In genomic region chr12:50282581-50283229, GRCh38 we compare ENCODE assay signal across 8 cellular contexts. TPM values are rescaled to one million over a fixed set of nuclear protein-coding genes. Genes with fewer than 3 reads are reported as not detected.
A peak's percentile ranks its signal among the peaks of the same experiment; 100 is the strongest.
DNase-seq lines count a peak whose midpoint lies in the region; ATAC-seq and TF ChIP-seq lines count a peak whose summit lies in the region.

No MANE protein-coding gene starts in this region.

- peaks cover 5 to 29% (median 14%) of the 10 kb centered on the region in 4 donors for H3K4me1 Mint-ChIP-seq in CD4-positive, CD25-positive, alpha-beta regulatory T cell
- H3K4me1 Mint-ChIP-seq in HFFc6 (ENCODE audit: low read depth), result peaks cover 27% of the 10 kb centered on the region

- H3K9me3 Mint-ChIP-seq in CD4-positive, CD25-positive, alpha-beta regulatory T cell, result peaks cover 0 to 3% (median 0%) of the 10 kb centered on the region in 7 donors
- H3K9me3 Mint-ChIP-seq in HFFc6, result no peaks in the 10 kb centered on the region

- peak in 1 of 3 donors; percentile 6 for DNase-seq in CD4-positive, CD25-positive, alpha-beta regulatory T cell
- DNase-seq in HFFc6 (peak; percentile 38), RWPE2 (ENCODE audit: low spot score) (no peak), epithelial cell of esophagus (ENCODE audit: low read depth) (no peak), myocyte (ENCODE audit: low read depth) (peak; percentile 6), NK-92 (lab: John Stamatoyannopoulos, UW; ENCODE audit: unreplicated experiment) (no peak)

- peak overlapping the region; percentile 80 for H3K4me3 ChIP-seq in CD4-positive, CD25-positive, alpha-beta regulatory T cell (ENCODE audit: low read depth, low read length)
- H3K4me3 ChIP-seq in RWPE2 (ENCODE audit: severe bottlenecking) (peak overlapping the region; percentile 46), epithelial cell of esophagus (ENCODE audit: low read length) (peak overlapping the region; percentile 73)

- peak; percentile 7 to 19 for ATAC-seq in CD4-positive, CD25-positive, alpha-beta regulatory T cell (ENCODE audit: low read depth in 2 of 2)
- ATAC-seq in RWPE2 (ENCODE audit: low read depth), result peak; percentile 50
- no peak for ATAC-seq in GM18867 (IDR thresholded peaks at IDR 0.05; ENCODE audit: unreplicated experiment)
- no peak for ATAC-seq in GM18505 (IDR thresholded peaks at IDR 0.05; ENCODE audit: unreplicated experiment)

- TF ChIP-seq POLR2A in GM18505 (IDR thresholded peaks at IDR 0.05; ENCODE audit: borderline replicate concordance, extremely low read depth, insufficient read depth, insufficient read length), result no peak

- peak overlapping the region; percentile 60 to 91 (median 84) for H3K27ac Mint-ChIP-seq in CD4-positive, CD25-positive, alpha-beta regulatory T cell
- peak overlapping the region; percentile 72 for H3K27ac Mint-ChIP-seq in HFFc6

- no peak for TF ChIP-seq CTCF in HFFc6 (IDR thresholded peaks at IDR 0.05)
- no peak for TF ChIP-seq CTCF in RWPE2 (IDR thresholded peaks at IDR 0.05; ENCODE audit: poor library complexity, severe bottlenecking)
- TF ChIP-seq CTCF in epithelial cell of esophagus (IDR thresholded peaks at IDR 0.05; ENCODE audit: insufficient read depth, low read depth, low read length, missing control alignments), result no peak

- H3K27ac ChIP-seq in CD4-positive, CD25-positive, alpha-beta regulatory T cell (ENCODE audit: insufficient read depth, low read length, poor library complexity, severe bottlenecking), result no peak overlapping the region
- H3K27ac ChIP-seq in RWPE2 (ENCODE audit: poor library complexity, severe bottlenecking), result peak overlapping the region; percentile 42

- no peaks in the 10 kb centered on the region for H3K36me3 Mint-ChIP-seq in CD4-positive, CD25-positive, alpha-beta regulatory T cell
- peaks cover 7% of the 10 kb centered on the region; the same call in 1 of the 2 replicates for H3K36me3 Mint-ChIP-seq in HFFc6 (ENCODE audit: low read depth)

- no peaks in the 10 kb centered on the region for H3K9me3 ChIP-seq in CD4-positive, CD25-positive, alpha-beta regulatory T cell (ENCODE audit: control insufficient read depth in 2 of 2, low read length in 2 of 2)
- no peaks in the 10 kb centered on the region for H3K9me3 ChIP-seq in RWPE2 (ENCODE audit: severe bottlenecking)

- H3K4me1 ChIP-seq in CD4-positive, CD25-positive, alpha-beta regulatory T cell (ENCODE audit: control insufficient read depth, insufficient read depth, low read length, poor library complexity, severe bottlenecking), result peaks cover 20% of the 10 kb centered on the region
- H3K4me1 ChIP-seq in RWPE2 (ENCODE audit: insufficient read depth, poor library complexity, severe bottlenecking), result peaks cover 17% of the 10 kb centered on the region

- H3K36me3 ChIP-seq in CD4-positive, CD25-positive, alpha-beta regulatory T cell (ENCODE audit: control insufficient read depth, insufficient read depth, low read length), result no peaks in the 10 kb centered on the region
- no peaks in the 10 kb centered on the region for H3K36me3 ChIP-seq in RWPE2 (ENCODE audit: low read depth)

- peak overlapping the region; percentile 59 to 93 (median 89) for H3K4me3 Mint-ChIP-seq in CD4-positive, CD25-positive, alpha-beta regulatory T cell
- peak overlapping the region; percentile 91 for H3K4me3 Mint-ChIP-seq in HFFc6

- peaks cover 24% of the 10 kb centered on the region for H3K27me3 Mint-ChIP-seq in CD4-positive, CD25-positive, alpha-beta regulatory T cell
- H3K27me3 Mint-ChIP-seq in HFFc6 (ENCODE audit: insufficient read depth), result no peaks in the 10 kb centered on the region

- H3K27me3 ChIP-seq in CD4-positive, CD25-positive, alpha-beta regulatory T cell (ENCODE audit: control insufficient read depth, insufficient read depth, low read length), result no peaks in the 10 kb centered on the region
- no peaks in the 10 kb centered on the region for H3K27me3 ChIP-seq in RWPE2 (ENCODE audit: insufficient read depth, poor library complexity, severe bottlenecking)

RNA-seq across cellular contexts. Expression of gene LIMA1, which starts 0.6 kb away (rescaled TPM):
- total RNA-seq in CD4-positive, CD25-positive, alpha-beta regulatory T cell, result 19.0 TPM
- polyA plus RNA-seq in CD4-positive, CD25-positive, alpha-beta regulatory T cell, result 10 to 100 TPM; 14.3 to 19.3 (median 17.6) TPM
- 100 to 1,000 TPM; 259 to 335 (median 298) TPM for total RNA-seq in HFFc6 (2021; fragmentation: NEBNext Ultra II Directional; extraction: Animal tissue kit (Norgen Biotek cat#: 25700))
- 137 and 205 TPM in 2 replicates for total RNA-seq in myocyte
- 112 TPM for polyA plus RNA-seq in myocyte (2012)

Comparison
In these comparisons a context has a peak if more than half of its experiments do, and no peak if none do; other contexts are left out.
1. ATAC-seq: peak in CD4-positive, CD25-positive, alpha-beta regulatory T cell (2 of 2) and RWPE2 (single experiment); none in GM18867 (single experiment) and GM18505 (single experiment).
2. DNase-seq: peak in HFFc6 (single experiment) and myocyte (single experiment); none in RWPE2 (single experiment), epithelial cell of esophagus (single experiment) and NK-92 (single experiment).
3. Peak in every context shown above with its lines, with median percentiles within 50 percentile points of each other: H3K4me3 ChIP-seq.